In genomic region chr20:44733341-44734069, GRCh38 we compare ENCODE assay signal across 1 cellular context.
A peak's percentile ranks its signal among the peaks of the same experiment; 100 is the strongest.
TF ChIP-seq lines count a peak whose summit lies in the region.

No MANE protein-coding gene starts in this region.

TF ChIP-seq in HepG2, 621 proteins besides CTCF, POLR2A, EP300 and RAD21 (continued from another document and continues in another):
- TF ChIP-seq, protein P1, sequence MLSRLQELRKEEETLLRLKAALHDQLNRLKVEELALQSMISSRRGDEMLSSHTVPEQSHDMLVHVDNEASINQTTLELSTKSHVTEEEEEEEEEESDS (CRISPR knock-in tag; IDR thresholded peaks at IDR 0.05; ENCODE audit: borderline replicate concordance), result no peak
- TF ChIP-seq FOXO1 (CRISPR knock-in tag; IDR thresholded peaks at IDR 0.05) (0 out of 2 replicates have a peak, but pooled peaks have one; percentile 14), ZNF546 (CRISPR knock-in tag; conservative IDR thresholded peaks at IDR 0.05) (no peak), SPEN (CRISPR knock-in tag; IDR thresholded peaks at IDR 0.05; ENCODE audit: low read depth) (no peak), ZNF747 (CRISPR knock-in tag; IDR thresholded peaks at IDR 0.05; ENCODE audit: borderline replicate concordance) (no peak), ZNF331 (CRISPR knock-in tag; IDR thresholded peaks at IDR 0.05) (peak; percentile 63; the same call in 1 of the 2 replicates), ZBTB21 (CRISPR knock-in tag; IDR thresholded peaks at IDR 0.05) (peak; percentile 24; the same call in 1 of the 2 replicates), ZNF383 (CRISPR knock-in tag; IDR thresholded peaks at IDR 0.05; ENCODE audit: borderline replicate concordance) (no peak), PREB (CRISPR knock-in tag; IDR thresholded peaks at IDR 0.05) (no peak), HNRNPLL (IDR thresholded peaks at IDR 0.05; ENCODE audit: low read depth, low read length, poor library complexity, severe bottlenecking) (no peak), ZFP1 (CRISPR knock-in tag; IDR thresholded peaks at IDR 0.05) (no peak), ZFP82 (CRISPR knock-in tag; IDR thresholded peaks at IDR 0.05; ENCODE audit: borderline replicate concordance) (no peak), SCMH1 (CRISPR knock-in tag; IDR thresholded peaks at IDR 0.05; ENCODE audit: borderline replicate concordance) (no peak), NR2C2 (CRISPR knock-in tag; IDR thresholded peaks at IDR 0.05; ENCODE audit: borderline replicate concordance) (no peak), ZNF572 (CRISPR knock-in tag; IDR thresholded peaks at IDR 0.05) (no peak), SOX5 (CRISPR knock-in tag; IDR thresholded peaks at IDR 0.05; ENCODE audit: borderline replicate concordance) (peak; percentile 15; the same call in 1 of the 2 replicates), XBP1 (CRISPR knock-in tag; IDR thresholded peaks at IDR 0.05) (no peak), CBX5 (CRISPR knock-in tag; IDR thresholded peaks at IDR 0.05; ENCODE audit: borderline replicate concordance) (peak; percentile 32; the same call in 1 of the 2 replicates), ZNF431 (CRISPR knock-in tag; IDR thresholded peaks at IDR 0.05; ENCODE audit: borderline replicate concordance, low read depth) (0 out of 2 replicates have a peak, but pooled peaks have one; percentile 26), STAG1 (CRISPR knock-in tag; IDR thresholded peaks at IDR 0.05) (peak; percentile 97), ARID2 (CRISPR knock-in tag; IDR thresholded peaks at IDR 0.05; ENCODE audit: borderline replicate concordance) (no peak), ZBTB44 (CRISPR knock-in tag; IDR thresholded peaks at IDR 0.05) (no peak), HNRNPL (IDR thresholded peaks at IDR 0.05; ENCODE audit: low read depth, low read length) (no peak), ZNF749 (CRISPR knock-in tag; IDR thresholded peaks at IDR 0.05; ENCODE audit: borderline replicate concordance) (no peak), HIVEP1 (CRISPR knock-in tag; IDR thresholded peaks at IDR 0.05) (no peak), HMGA1 (CRISPR knock-in tag; conservative IDR thresholded peaks at IDR 0.05) (no peak), YEATS2 (CRISPR knock-in tag; IDR thresholded peaks at IDR 0.05; ENCODE audit: borderline replicate concordance) (no peak), ETV5 (CRISPR knock-in tag; IDR thresholded peaks at IDR 0.05; ENCODE audit: borderline replicate concordance) (0 out of 2 replicates have a peak, but pooled peaks have one; percentile 9), BORCS8-MEF2B (CRISPR knock-in tag; IDR thresholded peaks at IDR 0.05) (0 out of 2 replicates have a peak, but pooled peaks have one; percentile 40), ZNF780A (CRISPR knock-in tag; IDR thresholded peaks at IDR 0.05) (no peak), TBX3 (IDR thresholded peaks at IDR 0.05; ENCODE audit: borderline replicate concordance) (no peak), ZNF737 (CRISPR knock-in tag; IDR thresholded peaks at IDR 0.05; ENCODE audit: borderline replicate concordance) (no peak), NRL (CRISPR knock-in tag; IDR thresholded peaks at IDR 0.05; ENCODE audit: borderline replicate concordance) (no peak), HNF4A (CRISPR knock-in tag; IDR thresholded peaks at IDR 0.05) (no peak), MAFG (CRISPR knock-in tag; IDR thresholded peaks at IDR 0.05) (no peak), ZNF30 (CRISPR knock-in tag; IDR thresholded peaks at IDR 0.05) (no peak), ZNF564 (CRISPR knock-in tag; IDR thresholded peaks at IDR 0.05) (no peak)
- TF ChIP-seq, protein P2, sequence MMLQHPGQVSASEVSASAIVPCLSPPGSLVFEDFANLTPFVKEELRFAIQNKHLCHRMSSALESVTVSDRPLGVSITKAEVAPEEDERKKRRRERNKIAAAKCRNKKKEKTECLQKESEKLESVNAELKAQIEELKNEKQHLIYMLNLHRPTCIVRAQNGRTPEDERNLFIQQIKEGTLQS (CRISPR knock-in tag; IDR thresholded peaks at IDR 0.05), result no peak
- TF ChIP-seq, protein P3, sequence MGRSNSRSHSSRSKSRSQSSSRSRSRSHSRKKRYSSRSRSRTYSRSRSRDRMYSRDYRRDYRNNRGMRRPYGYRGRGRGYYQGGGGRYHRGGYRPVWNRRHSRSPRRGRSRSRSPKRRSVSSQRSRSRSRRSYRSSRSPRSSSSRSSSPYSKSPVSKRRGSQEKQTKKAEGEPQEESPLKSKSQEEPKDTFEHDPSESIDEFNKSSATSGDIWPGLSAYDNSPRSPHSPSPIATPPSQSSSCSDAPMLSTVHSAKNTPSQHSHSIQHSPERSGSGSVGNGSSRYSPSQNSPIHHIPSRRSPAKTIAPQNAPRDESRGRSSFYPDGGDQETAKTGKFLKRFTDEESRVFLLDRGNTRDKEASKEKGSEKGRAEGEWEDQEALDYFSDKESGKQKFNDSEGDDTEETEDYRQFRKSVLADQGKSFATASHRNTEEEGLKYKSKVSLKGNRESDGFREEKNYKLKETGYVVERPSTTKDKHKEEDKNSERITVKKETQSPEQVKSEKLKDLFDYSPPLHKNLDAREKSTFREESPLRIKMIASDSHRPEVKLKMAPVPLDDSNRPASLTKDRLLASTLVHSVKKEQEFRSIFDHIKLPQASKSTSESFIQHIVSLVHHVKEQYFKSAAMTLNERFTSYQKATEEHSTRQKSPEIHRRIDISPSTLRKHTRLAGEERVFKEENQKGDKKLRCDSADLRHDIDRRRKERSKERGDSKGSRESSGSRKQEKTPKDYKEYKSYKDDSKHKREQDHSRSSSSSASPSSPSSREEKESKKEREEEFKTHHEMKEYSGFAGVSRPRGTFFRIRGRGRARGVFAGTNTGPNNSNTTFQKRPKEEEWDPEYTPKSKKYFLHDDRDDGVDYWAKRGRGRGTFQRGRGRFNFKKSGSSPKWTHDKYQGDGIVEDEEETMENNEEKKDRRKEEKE (IDR thresholded peaks at IDR 0.05), result no peak
- TF ChIP-seq, protein P4, sequence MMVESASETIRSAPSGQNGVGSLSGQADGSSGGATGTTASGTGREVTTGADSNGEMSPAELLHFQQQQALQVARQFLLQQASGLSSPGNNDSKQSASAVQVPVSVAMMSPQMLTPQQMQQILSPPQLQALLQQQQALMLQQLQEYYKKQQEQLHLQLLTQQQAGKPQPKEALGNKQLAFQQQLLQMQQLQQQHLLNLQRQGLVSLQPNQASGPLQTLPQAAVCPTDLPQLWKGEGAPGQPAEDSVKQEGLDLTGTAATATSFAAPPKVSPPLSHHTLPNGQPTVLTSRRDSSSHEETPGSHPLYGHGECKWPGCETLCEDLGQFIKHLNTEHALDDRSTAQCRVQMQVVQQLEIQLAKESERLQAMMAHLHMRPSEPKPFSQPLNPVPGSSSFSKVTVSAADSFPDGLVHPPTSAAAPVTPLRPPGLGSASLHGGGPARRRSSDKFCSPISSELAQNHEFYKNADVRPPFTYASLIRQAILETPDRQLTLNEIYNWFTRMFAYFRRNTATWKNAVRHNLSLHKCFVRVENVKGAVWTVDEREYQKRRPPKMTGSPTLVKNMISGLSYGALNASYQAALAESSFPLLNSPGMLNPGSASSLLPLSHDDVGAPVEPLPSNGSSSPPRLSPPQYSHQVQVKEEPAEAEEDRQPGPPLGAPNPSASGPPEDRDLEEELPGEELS (CRISPR knock-in tag; IDR thresholded peaks at IDR 0.05), result no peak
- TF ChIP-seq, protein P5, sequence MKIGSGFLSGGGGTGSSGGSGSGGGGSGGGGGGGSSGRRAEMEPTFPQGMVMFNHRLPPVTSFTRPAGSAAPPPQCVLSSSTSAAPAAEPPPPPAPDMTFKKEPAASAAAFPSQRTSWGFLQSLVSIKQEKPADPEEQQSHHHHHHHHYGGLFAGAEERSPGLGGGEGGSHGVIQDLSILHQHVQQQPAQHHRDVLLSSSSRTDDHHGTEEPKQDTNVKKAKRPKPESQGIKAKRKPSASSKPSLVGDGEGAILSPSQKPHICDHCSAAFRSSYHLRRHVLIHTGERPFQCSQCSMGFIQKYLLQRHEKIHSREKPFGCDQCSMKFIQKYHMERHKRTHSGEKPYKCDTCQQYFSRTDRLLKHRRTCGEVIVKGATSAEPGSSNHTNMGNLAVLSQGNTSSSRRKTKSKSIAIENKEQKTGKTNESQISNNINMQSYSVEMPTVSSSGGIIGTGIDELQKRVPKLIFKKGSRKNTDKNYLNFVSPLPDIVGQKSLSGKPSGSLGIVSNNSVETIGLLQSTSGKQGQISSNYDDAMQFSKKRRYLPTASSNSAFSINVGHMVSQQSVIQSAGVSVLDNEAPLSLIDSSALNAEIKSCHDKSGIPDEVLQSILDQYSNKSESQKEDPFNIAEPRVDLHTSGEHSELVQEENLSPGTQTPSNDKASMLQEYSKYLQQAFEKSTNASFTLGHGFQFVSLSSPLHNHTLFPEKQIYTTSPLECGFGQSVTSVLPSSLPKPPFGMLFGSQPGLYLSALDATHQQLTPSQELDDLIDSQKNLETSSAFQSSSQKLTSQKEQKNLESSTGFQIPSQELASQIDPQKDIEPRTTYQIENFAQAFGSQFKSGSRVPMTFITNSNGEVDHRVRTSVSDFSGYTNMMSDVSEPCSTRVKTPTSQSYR (CRISPR knock-in tag; IDR thresholded peaks at IDR 0.05; ENCODE audit: borderline replicate concordance), result no peak
- TF ChIP-seq, protein P6, sequence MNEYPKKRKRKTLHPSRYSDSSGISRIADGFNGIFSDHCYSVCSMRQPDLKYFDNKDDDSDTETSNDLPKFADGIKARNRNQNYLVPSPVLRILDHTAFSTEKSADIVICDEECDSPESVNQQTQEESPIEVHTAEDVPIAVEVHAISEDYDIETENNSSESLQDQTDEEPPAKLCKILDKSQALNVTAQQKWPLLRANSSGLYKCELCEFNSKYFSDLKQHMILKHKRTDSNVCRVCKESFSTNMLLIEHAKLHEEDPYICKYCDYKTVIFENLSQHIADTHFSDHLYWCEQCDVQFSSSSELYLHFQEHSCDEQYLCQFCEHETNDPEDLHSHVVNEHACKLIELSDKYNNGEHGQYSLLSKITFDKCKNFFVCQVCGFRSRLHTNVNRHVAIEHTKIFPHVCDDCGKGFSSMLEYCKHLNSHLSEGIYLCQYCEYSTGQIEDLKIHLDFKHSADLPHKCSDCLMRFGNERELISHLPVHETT (CRISPR knock-in tag; conservative IDR thresholded peaks at IDR 0.05), result no peak
- TF ChIP-seq, protein P7, sequence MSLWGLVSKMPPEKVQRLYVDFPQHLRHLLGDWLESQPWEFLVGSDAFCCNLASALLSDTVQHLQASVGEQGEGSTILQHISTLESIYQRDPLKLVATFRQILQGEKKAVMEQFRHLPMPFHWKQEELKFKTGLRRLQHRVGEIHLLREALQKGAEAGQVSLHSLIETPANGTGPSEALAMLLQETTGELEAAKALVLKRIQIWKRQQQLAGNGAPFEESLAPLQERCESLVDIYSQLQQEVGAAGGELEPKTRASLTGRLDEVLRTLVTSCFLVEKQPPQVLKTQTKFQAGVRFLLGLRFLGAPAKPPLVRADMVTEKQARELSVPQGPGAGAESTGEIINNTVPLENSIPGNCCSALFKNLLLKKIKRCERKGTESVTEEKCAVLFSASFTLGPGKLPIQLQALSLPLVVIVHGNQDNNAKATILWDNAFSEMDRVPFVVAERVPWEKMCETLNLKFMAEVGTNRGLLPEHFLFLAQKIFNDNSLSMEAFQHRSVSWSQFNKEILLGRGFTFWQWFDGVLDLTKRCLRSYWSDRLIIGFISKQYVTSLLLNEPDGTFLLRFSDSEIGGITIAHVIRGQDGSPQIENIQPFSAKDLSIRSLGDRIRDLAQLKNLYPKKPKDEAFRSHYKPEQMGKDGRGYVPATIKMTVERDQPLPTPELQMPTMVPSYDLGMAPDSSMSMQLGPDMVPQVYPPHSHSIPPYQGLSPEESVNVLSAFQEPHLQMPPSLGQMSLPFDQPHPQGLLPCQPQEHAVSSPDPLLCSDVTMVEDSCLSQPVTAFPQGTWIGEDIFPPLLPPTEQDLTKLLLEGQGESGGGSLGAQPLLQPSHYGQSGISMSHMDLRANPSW (CRISPR knock-in tag; IDR thresholded peaks at IDR 0.05; ENCODE audit: borderline replicate concordance), result no peak
- TF ChIP-seq, protein P8, sequence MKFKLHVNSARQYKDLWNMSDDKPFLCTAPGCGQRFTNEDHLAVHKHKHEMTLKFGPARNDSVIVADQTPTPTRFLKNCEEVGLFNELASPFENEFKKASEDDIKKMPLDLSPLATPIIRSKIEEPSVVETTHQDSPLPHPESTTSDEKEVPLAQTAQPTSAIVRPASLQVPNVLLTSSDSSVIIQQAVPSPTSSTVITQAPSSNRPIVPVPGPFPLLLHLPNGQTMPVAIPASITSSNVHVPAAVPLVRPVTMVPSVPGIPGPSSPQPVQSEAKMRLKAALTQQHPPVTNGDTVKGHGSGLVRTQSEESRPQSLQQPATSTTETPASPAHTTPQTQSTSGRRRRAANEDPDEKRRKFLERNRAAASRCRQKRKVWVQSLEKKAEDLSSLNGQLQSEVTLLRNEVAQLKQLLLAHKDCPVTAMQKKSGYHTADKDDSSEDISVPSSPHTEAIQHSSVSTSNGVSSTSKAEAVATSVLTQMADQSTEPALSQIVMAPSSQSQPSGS (CRISPR knock-in tag; IDR thresholded peaks at IDR 0.05), result no peak
- TF ChIP-seq, protein P9, sequence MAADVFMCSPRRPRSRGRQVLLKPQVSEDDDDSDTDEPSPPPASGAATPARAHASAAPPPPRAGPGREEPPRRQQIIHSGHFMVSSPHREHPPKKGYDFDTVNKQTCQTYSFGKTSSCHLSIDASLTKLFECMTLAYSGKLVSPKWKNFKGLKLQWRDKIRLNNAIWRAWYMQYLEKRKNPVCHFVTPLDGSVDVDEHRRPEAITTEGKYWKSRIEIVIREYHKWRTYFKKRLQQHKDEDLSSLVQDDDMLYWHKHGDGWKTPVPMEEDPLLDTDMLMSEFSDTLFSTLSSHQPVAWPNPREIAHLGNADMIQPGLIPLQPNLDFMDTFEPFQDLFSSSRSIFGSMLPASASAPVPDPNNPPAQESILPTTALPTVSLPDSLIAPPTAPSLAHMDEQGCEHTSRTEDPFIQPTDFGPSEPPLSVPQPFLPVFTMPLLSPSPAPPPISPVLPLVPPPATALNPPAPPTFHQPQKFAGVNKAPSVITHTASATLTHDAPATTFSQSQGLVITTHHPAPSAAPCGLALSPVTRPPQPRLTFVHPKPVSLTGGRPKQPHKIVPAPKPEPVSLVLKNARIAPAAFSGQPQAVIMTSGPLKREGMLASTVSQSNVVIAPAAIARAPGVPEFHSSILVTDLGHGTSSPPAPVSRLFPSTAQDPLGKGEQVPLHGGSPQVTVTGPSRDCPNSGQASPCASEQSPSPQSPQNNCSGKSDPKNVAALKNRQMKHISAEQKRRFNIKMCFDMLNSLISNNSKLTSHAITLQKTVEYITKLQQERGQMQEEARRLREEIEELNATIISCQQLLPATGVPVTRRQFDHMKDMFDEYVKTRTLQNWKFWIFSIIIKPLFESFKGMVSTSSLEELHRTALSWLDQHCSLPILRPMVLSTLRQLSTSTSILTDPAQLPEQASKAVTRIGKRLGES (CRISPR knock-in tag; IDR thresholded peaks at IDR 0.05; ENCODE audit: borderline replicate concordance), result no peak
